Comparison of ENCODE assay signal across 11 cellular contexts in genomic region chr17:43662432-43663141, GRCh38. TPM values are rescaled to one million over a fixed set of nuclear protein-coding genes. Genes with fewer than 3 reads are reported as not detected.
DNase-seq lines count a peak whose midpoint lies in the region; ATAC-seq and TF ChIP-seq lines count a peak whose summit lies in the region.
"Had no signal": no experiment of that assay in that cellular context is flagged by ENCODE, and none has a peak within 500 bp of the region (broad histone marks: within the 10 kb centered on the region; RNA-seq: fewer than 3 reads in every experiment).

No MANE protein-coding gene starts in this region.

- no peaks in the 10 kb centered on the region for H3K27me3 ChIP-seq in A673 (replicated peaks; ENCODE audit: insufficient read depth, low read depth, low read length, poor library complexity)
- H3K27me3 ChIP-seq in CD4-positive, alpha-beta memory T cell (ENCODE audit: insufficient read depth, low read length) = no peaks in the 10 kb centered on the region
- H3K27me3 ChIP-seq: Peyer's patch had no signal

- DNase-seq in A673 (ENCODE audit: low spot score) = no peak
- peak in 4 of 5 donors; percentile 14 to 23 (median 18) for DNase-seq in CD4-positive, alpha-beta memory T cell
- no peak for DNase-seq in SK-N-MC (ENCODE audit: low read depth, low spot score)
- peak; percentile 73 for DNase-seq in left kidney (ENCODE audit: low read depth, low spot score)
- DNase-seq in left colon = no peak
- no peak for DNase-seq in EL
- DNase-seq: Karpas-422, nucleus accumbens, Peyer's patch had no signal

- no peaks in the 10 kb centered on the region for H3K9me3 ChIP-seq in A673 (ENCODE audit: low read depth, low read length, poor library complexity, severe bottlenecking)
- H3K9me3 ChIP-seq in CD4-positive, alpha-beta memory T cell (ENCODE audit: control insufficient read depth in 1 of 2, low read length in 2 of 2) = no peaks in the 10 kb centered on the region
- H3K9me3 ChIP-seq in SK-N-MC (ENCODE audit: low read depth, low read length) = no peaks in the 10 kb centered on the region
- H3K9me3 ChIP-seq: Peyer's patch had no signal

- peak overlapping the region; percentile 2 to 85 (median 55) for H3K27ac Mint-ChIP-seq in CD4-positive, alpha-beta memory T cell

- H3K27me3 Mint-ChIP-seq in CD4-positive, alpha-beta memory T cell = no peaks in the 10 kb centered on the region

- H3K36me3 Mint-ChIP-seq in CD4-positive, alpha-beta memory T cell = no peaks in the 10 kb centered on the region

- CTCF ChIA-PET in A673 (lab: Charles Lee) = no interaction called here
- CTCF ChIA-PET in CD4-positive, alpha-beta memory T cell (lab: Charles Lee; ENCODE audit: partially characterized antibody) = interaction anchor here (1.6 to 2.5 kb wide), 2 partner anchors 11 to 84 kb away, joined by 6 to 10 read pairs; no protein-coding TSS in a partner anchor

- no peak for TF ChIP-seq CTCF in A673 (conservative IDR thresholded peaks at IDR 0.05; ENCODE audit: low read depth, low read length)

- BruUV-seq in A673 (replicated peaks; lab: Mats Ljungman, UMichigan) = no TSS peak

- ATAC-seq in left colon = no peak
- no peak for ATAC-seq in HG03442 (IDR thresholded peaks at IDR 0.05; ENCODE audit: unreplicated experiment)
- no peak for ATAC-seq in HG03196 (IDR thresholded peaks at IDR 0.05; ENCODE audit: unreplicated experiment)

- H3K4me3 Mint-ChIP-seq in CD4-positive, alpha-beta memory T cell = peak overlapping the region; percentile 26 to 87 (median 69)

- H3K9me3 Mint-ChIP-seq in CD4-positive, alpha-beta memory T cell = no peaks in the 10 kb centered on the region

- H3K36me3 ChIP-seq in A673 (ENCODE audit: insufficient read depth, low read length, poor library complexity, severe bottlenecking) (no peaks in the 10 kb centered on the region), SK-N-MC (ENCODE audit: insufficient read depth, low read length) (no peaks in the 10 kb centered on the region)
- H3K36me3 ChIP-seq in CD4-positive, alpha-beta memory T cell (ENCODE audit: insufficient read depth, low read length) = no peaks in the 10 kb centered on the region
- H3K36me3 ChIP-seq: Peyer's patch had no signal

- H3K27ac ChIP-seq in A673 (ENCODE audit: low read depth, low read length, poor library complexity, severe bottlenecking) = peak overlapping the region; percentile 79
- H3K27ac ChIP-seq in CD4-positive, alpha-beta memory T cell (ENCODE audit: low read depth, low read length) = no peak overlapping the region
- H3K27ac ChIP-seq in SK-N-MC = peak overlapping the region; percentile 73
- H3K27ac ChIP-seq: Peyer's patch had no signal

- intact Hi-C loops in A673 (cut with micrococcal nuclease; ENCODE audit: unreplicated experiment) = no loop called here
- intact Hi-C loops in CD4-positive, alpha-beta memory T cell (cut with micrococcal nuclease) = no loop called here
- intact Hi-C loops in left colon (cut with DNase I, micrococcal nuclease) = no loop called here

- H3K9ac ChIP-seq in SK-N-MC (ENCODE audit: insufficient read length) = no peak overlapping the region

- H3K4me1 Mint-ChIP-seq in CD4-positive, alpha-beta memory T cell = peaks cover 16 to 51% (median 42%) of the 10 kb centered on the region in 4 donors

- POLR2A ChIA-PET in A673 (lab: Charles Lee; ENCODE audit: low non-redundant PET) = no interaction called here
- POLR2A ChIA-PET in CD4-positive, alpha-beta memory T cell (lab: Charles Lee; ENCODE audit: partially characterized antibody) = no interaction called here

- H3K4me1 ChIP-seq in A673 (ENCODE audit: insufficient read depth, low read length, poor library complexity, severe bottlenecking) = peaks cover 21% of the 10 kb centered on the region
- H3K4me1 ChIP-seq in CD4-positive, alpha-beta memory T cell (ENCODE audit: insufficient read depth, low read length) = peaks cover 55% of the 10 kb centered on the region

- H3K4me3 ChIP-seq in A673 (ENCODE audit: low read depth, low read length, poor library complexity, severe bottlenecking) (no peak overlapping the region), SK-N-MC (peak overlapping the region; percentile 58)
- no peak overlapping the region for H3K4me3 ChIP-seq in CD4-positive, alpha-beta memory T cell (ENCODE audit: low read length in 2 of 2)
- H3K4me3 ChIP-seq: Peyer's patch had no signal

RNA-seq across cellular contexts. Expression of gene MEOX1, which starts 0.9 kb away (rescaled TPM):
- total RNA-seq in A673 (2021) (0.82 and 1.1 TPM in 2 replicates), left colon (1 to 10 TPM; 1.2 to 1.8 TPM)
- total RNA-seq in CD4-positive, alpha-beta memory T cell = 1 to 10 TPM; 1.7 to 2.1 TPM
- 1 to 10 TPM; 5.1 to 8.4 TPM for polyA plus RNA-seq in CD4-positive, alpha-beta memory T cell

Comparison
In these comparisons a context has a peak if more than half of its experiments do, and no peak if none do; other contexts are left out.
1. DNase-seq: peak in CD4-positive, alpha-beta memory T cell (4 of 5) and left kidney (single experiment); none in A673 (single experiment), SK-N-MC (single experiment), left colon (0 of 2) and EL (single experiment).